In genomic region chr20:53890434-53891305, GRCh38 we compare ENCODE assay signal across 15 cellular contexts.
DNase-seq lines count a peak whose midpoint lies in the region; ATAC-seq and TF ChIP-seq lines count a peak whose summit lies in the region.
"Had no signal": no experiment of that assay in that cellular context is flagged by ENCODE, and none has a peak within 500 bp of the region (broad histone marks: within the 10 kb centered on the region; RNA-seq: fewer than 3 reads in every experiment).

No MANE protein-coding gene starts in this region.

- H3K79me2 ChIP-seq in PC-3 (ENCODE audit: low read length) (no peaks in the 10 kb centered on the region), smooth muscle cell (ENCODE audit: low read depth) (no peaks in the 10 kb centered on the region)
- H3K79me2 ChIP-seq: parathyroid adenoma had no signal

- CTCF ChIA-PET in activated CD8-positive, alpha-beta T cell treated with anti-CD3 and anti-CD28 coated beads for 36 hours (lab: Charles Lee): interaction anchor here (1.3 to 2.1 kb wide), 3 partner anchors 18 to 25 kb away, joined by 4 to 9 read pairs (median 4); no protein-coding TSS in a partner anchor
- CTCF ChIA-PET in activated CD8-positive, alpha-beta T cell treated with anti-CD3 and anti-CD28 coated beads, Interleukin-2, amount 10 ng/mL, durations not matched to agents 7 days and 5 days (lab: Charles Lee): interaction anchor here (0.8 to 1.9 kb wide), 3 partner anchors 11 to 134 kb away, joined by 3 to 11 read pairs (median 4); no protein-coding TSS in a partner anchor
- CTCF ChIA-PET in PC-3 (lab: Charles Lee): interaction anchor here (0.6 kb wide), 2 partner anchors 214 to 277 kb away, joined by 3 to 7 read pairs; no protein-coding TSS in a partner anchor

- H3F3A ChIP-seq in PC-3 (ENCODE audit: low read length, unreplicated experiment): no peaks in the 10 kb centered on the region
- H3F3A ChIP-seq in smooth muscle cell (ENCODE audit: low read depth): peaks cover 8% of the 10 kb centered on the region

- no peak for ATAC-seq in activated CD8-positive, alpha-beta T cell treated with anti-CD3 and anti-CD28 coated beads for 36 hours
- ATAC-seq in activated CD8-positive, alpha-beta T cell treated with anti-CD3 and anti-CD28 coated beads, Interleukin-2, amount 10 ng/mL, durations not matched to agents 7 days and 5 days: no peak
- peak; percentile 58 for ATAC-seq in PC-3
- ATAC-seq in gastrocnemius medialis: no peak
- ATAC-seq in GM18520 (IDR thresholded peaks at IDR 0.05; ENCODE audit: unreplicated experiment): no peak
- ATAC-seq: activated CD4-positive, CD25-positive, alpha-beta regulatory T cell treated with anti-CD3 and anti-CD28 coated beads, Interleukin-2, amount 50 U/mL, for 24 hours; activated T-cell treated with anti-CD3 and anti-CD28 coated beads, Interleukin-2, amount 50 U/mL, for 72 hours had no signal

- POLR2A ChIA-PET in activated CD8-positive, alpha-beta T cell treated with anti-CD3 and anti-CD28 coated beads for 36 hours (lab: Charles Lee): interaction anchor here (0.8 kb wide), 1 partner anchor 9 kb away, joined by 3 read pairs; no protein-coding TSS in a partner anchor
- POLR2A ChIA-PET in activated CD8-positive, alpha-beta T cell treated with anti-CD3 and anti-CD28 coated beads, Interleukin-2, amount 10 ng/mL, durations not matched to agents 7 days and 5 days (lab: Charles Lee): interaction anchor here (0.5 kb wide), 1 partner anchor 44 kb away, joined by 3 read pairs; no protein-coding TSS in a partner anchor
- POLR2A ChIA-PET in PC-3 (lab: Charles Lee; ENCODE audit: unreplicated experiment): interaction anchor here (0.5 kb wide), 1 partner anchor 322 kb away, joined by 4 read pairs; no protein-coding TSS in a partner anchor

- no peak for TF ChIP-seq POLR2A in gastrocnemius medialis (IDR thresholded peaks at IDR 0.05)

- H3K27me3 ChIP-seq in PC-3 (ENCODE audit: low read length) (no peaks in the 10 kb centered on the region), smooth muscle cell (ENCODE audit: low read depth) (no peaks in the 10 kb centered on the region), gastrocnemius medialis (no peaks in the 10 kb centered on the region)
- H3K27me3 ChIP-seq: ascending aorta had no signal

- no peaks in the 10 kb centered on the region for H4K20me1 ChIP-seq in PC-3 (ENCODE audit: low read length)
- H4K20me1 ChIP-seq in smooth muscle cell (ENCODE audit: low read depth): no peaks in the 10 kb centered on the region

- H3K27ac Mint-ChIP-seq in activated CD8-positive, alpha-beta T cell treated with anti-CD3 and anti-CD28 coated beads for 36 hours: no peak overlapping the region
- H3K27ac Mint-ChIP-seq in activated CD8-positive, alpha-beta T cell treated with anti-CD3 and anti-CD28 coated beads, Interleukin-2, amount 10 ng/mL, durations not matched to agents 7 days and 5 days: no peak overlapping the region
- H3K27ac Mint-ChIP-seq: activated T-cell treated with anti-CD3 and anti-CD28 coated beads, Interleukin-2, amount 50 U/mL, for 72 hours had no signal

- no peaks in the 10 kb centered on the region for H3K9me2 ChIP-seq in PC-3 (replicated peaks; ENCODE audit: low read length)

- H3K4me2 ChIP-seq in PC-3 (ENCODE audit: low read length) (peak overlapping the region; percentile 42), smooth muscle cell (no peak overlapping the region)

- BruUV-seq in PC-3 (replicated peaks; lab: Mats Ljungman, UMichigan): no TSS peak

- peaks cover 46% of the 10 kb centered on the region for H3K4me1 ChIP-seq in PC-3 (ENCODE audit: insufficient read depth, low read length)
- no peaks in the 10 kb centered on the region for H3K4me1 ChIP-seq in smooth muscle cell (ENCODE audit: low read depth)
- H3K4me1 ChIP-seq in gastrocnemius medialis: no peaks in the 10 kb centered on the region
- H3K4me1 ChIP-seq: parathyroid adenoma had no signal

- H3K27ac ChIP-seq in PC-3 (ENCODE audit: low read length) (peak overlapping the region; percentile 52), smooth muscle cell (ENCODE audit: low read depth) (peak overlapping the region; percentile 69), gastrocnemius medialis (no peak overlapping the region)
- H3K27ac ChIP-seq: ascending aorta, parathyroid adenoma had no signal

- H3K4me1 Mint-ChIP-seq in activated CD8-positive, alpha-beta T cell treated with anti-CD3 and anti-CD28 coated beads for 36 hours (ENCODE audit: low read depth): peaks cover 72% of the 10 kb centered on the region
- H3K4me1 Mint-ChIP-seq in activated CD8-positive, alpha-beta T cell treated with anti-CD3 and anti-CD28 coated beads, Interleukin-2, amount 10 ng/mL, durations not matched to agents 7 days and 5 days (ENCODE audit: low read depth): peaks cover 74% of the 10 kb centered on the region

- no peak overlapping the region for H3K4me3 Mint-ChIP-seq in activated CD8-positive, alpha-beta T cell treated with anti-CD3 and anti-CD28 coated beads for 36 hours
- H3K4me3 Mint-ChIP-seq in activated CD8-positive, alpha-beta T cell treated with anti-CD3 and anti-CD28 coated beads, Interleukin-2, amount 10 ng/mL, durations not matched to agents 7 days and 5 days: no peak overlapping the region
- H3K4me3 Mint-ChIP-seq: activated T-cell treated with anti-CD3 and anti-CD28 coated beads, Interleukin-2, amount 50 U/mL, for 72 hours had no signal

- peaks cover 3% of the 10 kb centered on the region for H3K36me3 Mint-ChIP-seq in activated CD8-positive, alpha-beta T cell treated with anti-CD3 and anti-CD28 coated beads for 36 hours (ENCODE audit: low read depth)
- peaks cover 8% of the 10 kb centered on the region for H3K36me3 Mint-ChIP-seq in activated CD8-positive, alpha-beta T cell treated with anti-CD3 and anti-CD28 coated beads, Interleukin-2, amount 10 ng/mL, durations not matched to agents 7 days and 5 days (ENCODE audit: low read depth)

- 90% methylated on average over 6 of the region's 6 CpGs for WGBS in smooth muscle cell (ENCODE audit: low lambda C conversion rate)

- peaks cover 3% of the 10 kb centered on the region for H3K9me3 Mint-ChIP-seq in activated CD8-positive, alpha-beta T cell treated with anti-CD3 and anti-CD28 coated beads for 36 hours
- no peaks in the 10 kb centered on the region for H3K9me3 Mint-ChIP-seq in activated CD8-positive, alpha-beta T cell treated with anti-CD3 and anti-CD28 coated beads, Interleukin-2, amount 10 ng/mL, durations not matched to agents 7 days and 5 days (ENCODE audit: insufficient read depth)
- H3K9me3 Mint-ChIP-seq: activated T-cell treated with anti-CD3 and anti-CD28 coated beads, Interleukin-2, amount 50 U/mL, for 72 hours had no signal

- H3K27me3 Mint-ChIP-seq in activated CD8-positive, alpha-beta T cell treated with anti-CD3 and anti-CD28 coated beads for 36 hours: no peaks in the 10 kb centered on the region
- no peaks in the 10 kb centered on the region for H3K27me3 Mint-ChIP-seq in activated CD8-positive, alpha-beta T cell treated with anti-CD3 and anti-CD28 coated beads, Interleukin-2, amount 10 ng/mL, durations not matched to agents 7 days and 5 days (ENCODE audit: low read depth)

- H3K9me3 ChIP-seq in PC-3 (ENCODE audit: low read length): no peaks in the 10 kb centered on the region
- H3K9me3 ChIP-seq in smooth muscle cell (replicated peaks; ENCODE audit: low read depth): no peaks in the 10 kb centered on the region
- no peaks in the 10 kb centered on the region for H3K9me3 ChIP-seq in gastrocnemius medialis

- peak overlapping the region; percentile 0; the same call in 1 of the 2 replicates for H3K9ac ChIP-seq in PC-3 (ENCODE audit: low read length)
- no peak overlapping the region for H3K9ac ChIP-seq in smooth muscle cell (ENCODE audit: low read depth)
- H3K9ac ChIP-seq: parathyroid adenoma had no signal

- peak; percentile 44 for DNase-seq in activated CD8-positive, alpha-beta T cell treated with anti-CD3 and anti-CD28 coated beads for 36 hours
- DNase-seq in activated CD8-positive, alpha-beta T cell treated with anti-CD3 and anti-CD28 coated beads, Interleukin-2, amount 10 ng/mL, durations not matched to agents 7 days and 5 days: no peak
- peak; percentile 84 for DNase-seq in PC-3
- DNase-seq in dermis blood vessel endothelial cell: peak; percentile 58
- no peak for DNase-seq in smooth muscle cell (lab: John Stamatoyannopoulos, UW; ENCODE audit: unreplicated experiment)
- no peak for DNase-seq in gastrocnemius medialis
- no peak for DNase-seq in cerebellar cortex (ENCODE audit: low spot score)
- DNase-seq: activated T-cell treated with anti-CD3 and anti-CD28 coated beads, Interleukin-2, amount 50 U/mL, for 72 hours; cortex of kidney; NCI-H2081 treated with DMSO at 0.1 percent for 48 hours; NCI-H526 had no signal

- no peak overlapping the region for H2AFZ ChIP-seq in PC-3 (ENCODE audit: low read length)
- H2AFZ ChIP-seq in smooth muscle cell (ENCODE audit: low read depth): no peak overlapping the region
- H2AFZ ChIP-seq: parathyroid adenoma had no signal

- intact Hi-C loops in activated CD8-positive, alpha-beta T cell treated with anti-CD3 and anti-CD28 coated beads for 36 hours (cut with micrococcal nuclease): loop anchor here (10.0 kb wide), 1 partner anchor 46 kb away; no protein-coding TSS in a partner anchor
- intact Hi-C loops in PC-3 (cut with micrococcal nuclease): no loop called here
- intact Hi-C loops in gastrocnemius medialis (cut with DNase I; ENCODE audit: low total_unique reads): no loop called here

- H3K36me3 ChIP-seq in PC-3 (ENCODE audit: low read depth, low read length) (no peaks in the 10 kb centered on the region), smooth muscle cell (ENCODE audit: low read depth) (no peaks in the 10 kb centered on the region), gastrocnemius medialis (no peaks in the 10 kb centered on the region)
- H3K36me3 ChIP-seq: ascending aorta had no signal

- H3K4me3 ChIP-seq in PC-3 (ENCODE audit: low read length) (no peak overlapping the region), smooth muscle cell (no peak overlapping the region), gastrocnemius medialis (no peak overlapping the region)
- H3K4me3 ChIP-seq: ascending aorta had no signal

- in situ Hi-C loops in gastrocnemius medialis (cut with MboI; ENCODE audit: low sequenced_read_pairs in 4 of 4): no loop called here

- TF ChIP-seq CTCF in activated CD8-positive, alpha-beta T cell treated with anti-CD3 and anti-CD28 coated beads for 36 hours (IDR thresholded peaks at IDR 0.05): no peak
- TF ChIP-seq CTCF in PC-3 (conservative IDR thresholded peaks at IDR 0.05; ENCODE audit: low read depth, low read length): no peak
- no peak for TF ChIP-seq CTCF in smooth muscle cell (IDR thresholded peaks at IDR 0.05; ENCODE audit: borderline replicate concordance, insufficient read depth, poor library complexity, severe bottlenecking)
- TF ChIP-seq CTCF in gastrocnemius medialis (IDR thresholded peaks at IDR 0.05 in 4 of 5, conservative IDR thresholded peaks at IDR 0.05 in 1 of 5): no peak

Comparison
In these comparisons a context has a peak if more than half of its experiments do, and no peak if none do; other contexts are left out.
1. DNase-seq: peak in activated CD8-positive, alpha-beta T cell treated with anti-CD3 and anti-CD28 coated beads for 36 hours (single experiment), PC-3 (single experiment) and dermis blood vessel endothelial cell (single experiment); none in activated CD8-positive, alpha-beta T cell treated with anti-CD3 and anti-CD28 coated beads, Interleukin-2, amount 10 ng/mL, durations not matched to agents 7 days and 5 days (single experiment), smooth muscle cell (single experiment), gastrocnemius medialis (0 of 2) and cerebellar cortex (single experiment).
2. H3K27ac ChIP-seq: peak in PC-3 (single experiment) and smooth muscle cell (single experiment); none in gastrocnemius medialis (0 of 4).